In the genomic region with DNA sequence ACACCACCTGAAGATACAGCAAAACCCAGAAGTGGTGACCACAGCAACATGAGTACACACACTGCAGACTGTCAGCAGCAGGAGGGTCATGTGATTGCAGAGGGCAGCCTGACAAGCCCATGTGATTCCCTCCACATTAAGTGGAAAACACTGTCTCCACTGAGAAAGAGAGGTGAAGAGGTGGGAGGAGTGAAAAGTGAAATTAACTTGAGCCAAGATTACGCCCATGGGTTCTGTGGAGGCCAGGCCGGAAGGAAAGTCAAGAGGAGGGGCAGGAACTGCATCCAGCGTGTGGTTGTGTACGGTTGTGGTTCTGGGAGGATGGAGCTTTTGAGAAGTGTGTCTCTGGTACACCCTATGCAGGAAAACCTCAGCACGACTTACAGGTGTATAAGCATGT, we compare ENCODE assay signal across 12 cellular contexts.
A peak's percentile ranks its signal among the peaks of the same experiment; 100 is the strongest.
DNase-seq lines count a peak whose midpoint lies in the region; ATAC-seq lines count a peak whose summit lies in the region.
"Had no signal": no experiment of that assay in that cellular context is flagged by ENCODE, and none has a peak within 500 bp of the region (broad histone marks: within the 10 kb centered on the region; RNA-seq: fewer than 3 reads in every experiment).

No MANE protein-coding gene starts in this region.

- H4K8ac ChIP-seq in neuronal stem cell (ENCODE audit: low read depth, low read length): no peak overlapping the region

- H3K4me3 Mint-ChIP-seq in activated CD8-positive, alpha-beta memory T cell treated with anti-CD3 and anti-CD28 coated beads, Interleukin-2, amount 10 ng/mL, durations not matched to agents 7 days and 5 days: peak overlapping the region; percentile 13

- H3K36me3 Mint-ChIP-seq in activated CD8-positive, alpha-beta memory T cell treated with anti-CD3 and anti-CD28 coated beads, Interleukin-2, amount 10 ng/mL, durations not matched to agents 7 days and 5 days: peaks cover 2% of the 10 kb centered on the region

- H3K18ac ChIP-seq in neuronal stem cell (ENCODE audit: low read length): peak overlapping the region; percentile 34

- H2BK12ac ChIP-seq in neuronal stem cell (ENCODE audit: low read length): no peak overlapping the region

- H3K27ac ChIP-seq in neuronal stem cell (replicated peaks; ENCODE audit: low read length): no peak overlapping the region
- H3K27ac ChIP-seq: lower lobe of right lung, psoas muscle had no signal

- CTCF ChIA-PET in activated CD8-positive, alpha-beta memory T cell treated with anti-CD3 and anti-CD28 coated beads, Interleukin-2, amount 10 ng/mL, durations not matched to agents 7 days and 5 days (lab: Charles Lee): interaction anchor here (1.0 to 3.5 kb wide), 4 partner anchors 10 to 120 kb away, joined by 3 to 17 read pairs (median 8); no protein-coding TSS in a partner anchor

- ATAC-seq in activated CD8-positive, alpha-beta memory T cell treated with anti-CD3 and anti-CD28 coated beads, Interleukin-2, amount 10 ng/mL, durations not matched to agents 7 days and 5 days: peak; percentile 67
- no peak for ATAC-seq in HG02973 (IDR thresholded peaks at IDR 0.05; ENCODE audit: unreplicated experiment)
- ATAC-seq: psoas muscle had no signal

- peak overlapping the region; percentile 71 for H3K27ac Mint-ChIP-seq in activated CD8-positive, alpha-beta memory T cell treated with anti-CD3 and anti-CD28 coated beads, Interleukin-2, amount 10 ng/mL, durations not matched to agents 7 days and 5 days

- H3K9me3 Mint-ChIP-seq in activated CD8-positive, alpha-beta memory T cell treated with anti-CD3 and anti-CD28 coated beads, Interleukin-2, amount 10 ng/mL, durations not matched to agents 7 days and 5 days (ENCODE audit: low read depth): no peaks in the 10 kb centered on the region

- no peak overlapping the region for H2AK5ac ChIP-seq in neuronal stem cell (ENCODE audit: low read depth, low read length)

- peaks cover 8% of the 10 kb centered on the region for H3K27me3 Mint-ChIP-seq in activated CD8-positive, alpha-beta memory T cell treated with anti-CD3 and anti-CD28 coated beads, Interleukin-2, amount 10 ng/mL, durations not matched to agents 7 days and 5 days

- no peak overlapping the region for H2AFZ ChIP-seq in neuronal stem cell (ENCODE audit: low read length)

- H4K91ac ChIP-seq in neuronal stem cell (ENCODE audit: low read depth, low read length, poor library complexity): no peak overlapping the region

- no peak overlapping the region for H3K4me2 ChIP-seq in neuronal stem cell (ENCODE audit: insufficient read depth, low read length, poor library complexity, severe bottlenecking)

- H3K4me3 ChIP-seq in neuronal stem cell (ENCODE audit: low read length in 2 of 2): no peak overlapping the region
- H3K4me3 ChIP-seq: lower lobe of right lung, psoas muscle had no signal

- H2BK5ac ChIP-seq in neuronal stem cell (ENCODE audit: low read length): no peak overlapping the region

- H2BK120ac ChIP-seq in neuronal stem cell (ENCODE audit: low read depth, low read length): no peak overlapping the region

- H3K4me1 Mint-ChIP-seq in activated CD8-positive, alpha-beta memory T cell treated with anti-CD3 and anti-CD28 coated beads, Interleukin-2, amount 10 ng/mL, durations not matched to agents 7 days and 5 days: peaks cover 76% of the 10 kb centered on the region

- no peak overlapping the region for H3K14ac ChIP-seq in neuronal stem cell (ENCODE audit: low read length)

- peak; percentile 81 for DNase-seq in activated CD8-positive, alpha-beta memory T cell treated with anti-CD3 and anti-CD28 coated beads, Interleukin-2, amount 10 ng/mL, durations not matched to agents 7 days and 5 days
- no peak for DNase-seq in activated CD8-positive, alpha-beta memory T cell treated with anti-CD3 and anti-CD28 coated beads, Interleukin-2, amount 50 U/mL, for 48 hours
- peak; percentile 10 for DNase-seq in NCI-H2227 treated with DMSO at 0.1 percent for 48 hours (lab: John Stamatoyannopoulos, UW)
- peak; percentile 37 for DNase-seq in dermis blood vessel endothelial cell
- no peak for DNase-seq in neuronal stem cell (ENCODE audit: low spot score)
- no peak for DNase-seq in medulla oblongata (ENCODE audit: extremely low spot score)
- DNase-seq in glomerular visceral epithelial cell (ENCODE audit: extremely low spot score): no peak
- DNase-seq: lower lobe of right lung, NCI-H774, psoas muscle, SW 1271 had no signal

- H3K23ac ChIP-seq in neuronal stem cell (ENCODE audit: low read depth, low read length, poor library complexity): no peak overlapping the region

- H3K9me3 ChIP-seq in neuronal stem cell (replicated peaks in 1 of 2; ENCODE audit: control insufficient read depth in 2 of 2, insufficient read depth in 1 of 2, low read depth in 1 of 2, low read length in 2 of 2): no peaks in the 10 kb centered on the region
- H3K9me3 ChIP-seq: lower lobe of right lung, psoas muscle had no signal

- peaks cover 0 to 9% of the 10 kb centered on the region in 2 donors for H3K4me1 ChIP-seq in neuronal stem cell (ENCODE audit: control insufficient read depth in 2 of 2, insufficient read depth in 1 of 2, low read depth in 1 of 2, low read length in 2 of 2)
- H3K4me1 ChIP-seq: lower lobe of right lung, psoas muscle had no signal

- H3K36me3 ChIP-seq in neuronal stem cell (replicated peaks in 1 of 2; ENCODE audit: control insufficient read depth in 2 of 2, insufficient read depth in 2 of 2, low read length in 2 of 2): no peaks in the 10 kb centered on the region
- H3K36me3 ChIP-seq: lower lobe of right lung had no signal

- H2BK15ac ChIP-seq in neuronal stem cell (ENCODE audit: low read length): no peak overlapping the region

- no peaks in the 10 kb centered on the region for H3K79me1 ChIP-seq in neuronal stem cell (ENCODE audit: low read depth, low read length)

- H3K4ac ChIP-seq in neuronal stem cell (ENCODE audit: low read length): no peak overlapping the region

- WGBS in neuronal stem cell (ENCODE audit: extremely low coverage in 2 of 2, insufficient read length in 2 of 2, insufficient replicate concordance in 1 of 2), 2 donors: no CpG with 5 or more reads among the region's 5 CpGs

- H3K9ac ChIP-seq in neuronal stem cell (ENCODE audit: low read depth, low read length, poor library complexity): no peak overlapping the region

- no peaks in the 10 kb centered on the region for H3K27me3 ChIP-seq in neuronal stem cell (ENCODE audit: control insufficient read depth in 3 of 3, insufficient read depth in 3 of 3, low read depth in 1 of 3, low read length in 3 of 3)

Comparison
In these comparisons a context has a peak if more than half of its experiments do, and no peak if none do; other contexts are left out.
1. DNase-seq: peak in activated CD8-positive, alpha-beta memory T cell treated with anti-CD3 and anti-CD28 coated beads, Interleukin-2, amount 10 ng/mL, durations not matched to agents 7 days and 5 days (single experiment), NCI-H2227 treated with DMSO at 0.1 percent for 48 hours (single experiment) and dermis blood vessel endothelial cell (single experiment); none in activated CD8-positive, alpha-beta memory T cell treated with anti-CD3 and anti-CD28 coated beads, Interleukin-2, amount 50 U/mL, for 48 hours (single experiment), neuronal stem cell (single experiment), medulla oblongata (single experiment) and glomerular visceral epithelial cell (single experiment).